1 cellular context compared by ENCODE assay signal in genomic region chr12:52907092-52907810, GRCh38.
A peak's percentile ranks its signal among the peaks of the same experiment; 100 is the strongest.
TF ChIP-seq lines count a peak whose summit lies in the region.

No MANE protein-coding gene starts in this region.

TF ChIP-seq in K562, 482 proteins besides CTCF, POLR2A, EP300 and RAD21 (continues in another document):
- TF ChIP-seq ZBTB8A (IDR thresholded peaks at IDR 0.05; ENCODE audit: partially characterized antibody), result no peak
- TF ChIP-seq TAF1 (IDR thresholded peaks at IDR 0.05; ENCODE audit: control insufficient read depth, extremely low read depth, insufficient read depth, low read length, severe bottlenecking), result peak; percentile 20
- TF ChIP-seq ZFP30 (CRISPR knock-in tag; IDR thresholded peaks at IDR 0.05; ENCODE audit: borderline replicate concordance), result no peak
- TF ChIP-seq NFIC (IDR thresholded peaks at IDR 0.05), result peak; percentile 97
- no peak for TF ChIP-seq POLR3G (IDR thresholded peaks at IDR 0.05; ENCODE audit: extremely low read depth, insufficient read length, insufficient replicate concordance)
- no peak for TF ChIP-seq C11orf30 (IDR thresholded peaks at IDR 0.05; ENCODE audit: low read depth)
- TF ChIP-seq CEBPG (CRISPR knock-in tag; IDR thresholded peaks at IDR 0.05), result no peak
- no peak for TF ChIP-seq CEBPG (tag; conservative IDR thresholded peaks at IDR 0.05 in 1 of 2, IDR thresholded peaks at IDR 0.05 in 1 of 2)
- peak; percentile 22; the same call in 1 of the 2 replicates for TF ChIP-seq TEAD2 (tag; IDR thresholded peaks at IDR 0.05)
- no peak for TF ChIP-seq COPS2 (conservative IDR thresholded peaks at IDR 0.05)
- TF ChIP-seq CREM (IDR thresholded peaks at IDR 0.05; ENCODE audit: low read depth), result peak; percentile 23; the same call in 1 of the 2 replicates
- TF ChIP-seq NFYB (IDR thresholded peaks at IDR 0.05; ENCODE audit: extremely low read depth, insufficient read length), result no peak
- 0 out of 2 replicates have a peak, but pooled peaks have one; percentile 44 for TF ChIP-seq MYNN (IDR thresholded peaks at IDR 0.05)
- TF ChIP-seq MYNN (CRISPR knock-in tag; IDR thresholded peaks at IDR 0.05), result no peak
- peak; percentile 26; the same call in 1 of the 2 replicates for TF ChIP-seq CXXC5 (CRISPR knock-in tag; IDR thresholded peaks at IDR 0.05)
- no peak for TF ChIP-seq ZNF23 (CRISPR knock-in tag; IDR thresholded peaks at IDR 0.05)
- peak; percentile 10; the same call in 1 of the 2 replicates for TF ChIP-seq FOSL1 (tag; conservative IDR thresholded peaks at IDR 0.05)
- TF ChIP-seq, protein P1, sequence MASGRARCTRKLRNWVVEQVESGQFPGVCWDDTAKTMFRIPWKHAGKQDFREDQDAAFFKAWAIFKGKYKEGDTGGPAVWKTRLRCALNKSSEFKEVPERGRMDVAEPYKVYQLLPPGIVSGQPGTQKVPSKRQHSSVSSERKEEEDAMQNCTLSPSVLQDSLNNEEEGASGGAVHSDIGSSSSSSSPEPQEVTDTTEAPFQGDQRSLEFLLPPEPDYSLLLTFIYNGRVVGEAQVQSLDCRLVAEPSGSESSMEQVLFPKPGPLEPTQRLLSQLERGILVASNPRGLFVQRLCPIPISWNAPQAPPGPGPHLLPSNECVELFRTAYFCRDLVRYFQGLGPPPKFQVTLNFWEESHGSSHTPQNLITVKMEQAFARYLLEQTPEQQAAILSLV (tag; IDR thresholded peaks at IDR 0.05), result no peak
- TF ChIP-seq FOXK1 (CRISPR knock-in tag; IDR thresholded peaks at IDR 0.05; ENCODE audit: borderline replicate concordance), result 0 out of 2 replicates have a peak, but pooled peaks have one; percentile 30
- TF ChIP-seq DPF2 (IDR thresholded peaks at IDR 0.05), result 0 out of 2 replicates have a peak, but pooled peaks have one; percentile 46
- no peak for TF ChIP-seq SOX6 (IDR thresholded peaks at IDR 0.05)
- TF ChIP-seq ZC3H11A (IDR thresholded peaks at IDR 0.05; ENCODE audit: low read depth, low read length), result no peak
- no peak for TF ChIP-seq E4F1 (CRISPR knock-in tag; IDR thresholded peaks at IDR 0.05; ENCODE audit: borderline replicate concordance)
- no peak for TF ChIP-seq TOE1 (IDR thresholded peaks at IDR 0.05; ENCODE audit: borderline replicate concordance)
- TF ChIP-seq TOE1 (CRISPR knock-in tag; IDR thresholded peaks at IDR 0.05; ENCODE audit: borderline replicate concordance, low read depth), result no peak
- TF ChIP-seq, protein P2, sequence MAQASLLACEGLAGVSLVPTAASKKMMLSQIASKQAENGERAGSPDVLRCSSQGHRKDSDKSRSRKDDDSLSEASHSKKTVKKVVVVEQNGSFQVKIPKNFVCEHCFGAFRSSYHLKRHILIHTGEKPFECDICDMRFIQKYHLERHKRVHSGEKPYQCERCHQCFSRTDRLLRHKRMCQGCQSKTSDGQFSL (CRISPR knock-in tag; IDR thresholded peaks at IDR 0.05), result no peak
- TF ChIP-seq, protein P2 (tag; IDR thresholded peaks at IDR 0.05), result 0 out of 4 replicates have a peak, but pooled peaks of 1 of the 2 experiments have one; percentile 5
- TF ChIP-seq RBM34 (IDR thresholded peaks at IDR 0.05; ENCODE audit: borderline replicate concordance, insufficient read depth, low read length), result no peak
- 0 out of 4 replicates have a peak, but pooled peaks of 1 of the 2 experiments have one; percentile 34 for TF ChIP-seq TEAD1 (CRISPR knock-in tag; IDR thresholded peaks at IDR 0.05)
- TF ChIP-seq NFRKB (IDR thresholded peaks at IDR 0.05; ENCODE audit: low read depth), result peak; percentile 61; the same call in 1 of the 2 replicates
- TF ChIP-seq CHD1 (IDR thresholded peaks at IDR 0.05; ENCODE audit: low read length), result no peak
- TF ChIP-seq ZNF224 (CRISPR knock-in tag; IDR thresholded peaks at IDR 0.05), result no peak
- 0 out of 4 replicates have a peak, but pooled peaks of 1 of the 2 experiments have one; percentile 21 for TF ChIP-seq KDM4B (IDR thresholded peaks at IDR 0.05; ENCODE audit: borderline replicate concordance in 2 of 2, low read depth in 1 of 2)
- 0 out of 2 replicates have a peak, but pooled peaks have one; percentile 13 for TF ChIP-seq ATF4 (CRISPR knock-in tag; IDR thresholded peaks at IDR 0.05)
- TF ChIP-seq TCF3 (CRISPR knock-in tag; IDR thresholded peaks at IDR 0.05), result 0 out of 2 replicates have a peak, but pooled peaks have one; percentile 8
- TF ChIP-seq ZNF512 (tag; IDR thresholded peaks at IDR 0.05), result no peak
- TF ChIP-seq ZBTB43 (CRISPR knock-in tag; IDR thresholded peaks at IDR 0.05), result no peak
- TF ChIP-seq TBP (optimal IDR thresholded peaks at IDR 0.05; ENCODE audit: low read depth, low read length), result peak; percentile 37
- 0 out of 2 replicates have a peak, but pooled peaks have one; percentile 14 for TF ChIP-seq ZNF766 (CRISPR knock-in tag; conservative IDR thresholded peaks at IDR 0.05)
- TF ChIP-seq VEZF1 (CRISPR knock-in tag; IDR thresholded peaks at IDR 0.05), result peak; percentile 73
- no peak for TF ChIP-seq U2AF1 (optimal IDR thresholded peaks at IDR 0.05; ENCODE audit: low read depth, low read length)
- peak; percentile 70; the same call in 1 of the 2 replicates for TF ChIP-seq ETV1 (tag; conservative IDR thresholded peaks at IDR 0.05; ENCODE audit: low read depth)
- no peak for TF ChIP-seq ZSCAN29 (IDR thresholded peaks at IDR 0.05)
- TF ChIP-seq JUND (IDR thresholded peaks at IDR 0.05; ENCODE audit: borderline replicate concordance, low read depth, low read length), result 0 out of 2 replicates have a peak, but pooled peaks have one; percentile 7
- no peak; the same call in 1 of the 3 replicates for TF ChIP-seq JUND (tag; IDR thresholded peaks at IDR 0.05; ENCODE audit: borderline replicate concordance, low read depth, low read length)
- TF ChIP-seq, protein P3, sequence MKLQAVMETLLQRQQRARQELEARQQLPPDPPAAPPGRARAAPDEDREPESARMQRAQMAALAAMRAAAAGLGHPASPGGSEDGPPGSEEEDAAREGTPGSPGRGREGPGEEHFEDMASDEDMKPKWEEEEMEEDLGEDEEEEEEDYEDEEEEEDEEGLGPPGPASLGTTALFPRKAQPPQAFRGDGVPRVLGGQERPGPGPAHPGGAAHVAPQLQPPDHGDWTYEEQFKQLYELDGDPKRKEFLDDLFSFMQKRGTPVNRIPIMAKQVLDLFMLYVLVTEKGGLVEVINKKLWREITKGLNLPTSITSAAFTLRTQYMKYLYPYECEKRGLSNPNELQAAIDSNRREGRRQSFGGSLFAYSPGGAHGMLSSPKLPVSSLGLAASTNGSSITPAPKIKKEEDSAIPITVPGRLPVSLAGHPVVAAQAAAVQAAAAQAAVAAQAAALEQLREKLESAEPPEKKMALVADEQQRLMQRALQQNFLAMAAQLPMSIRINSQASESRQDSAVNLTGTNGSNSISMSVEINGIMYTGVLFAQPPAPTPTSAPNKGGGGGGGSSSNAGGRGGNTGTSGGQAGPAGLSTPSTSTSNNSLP (IDR thresholded peaks at IDR 0.05; ENCODE audit: borderline replicate concordance, low read depth, low read length), result no peak
- TF ChIP-seq CHAMP1 (IDR thresholded peaks at IDR 0.05), result no peak
- 0 out of 2 replicates have a peak, but pooled peaks have one; percentile 29 for TF ChIP-seq GTF2A2 (tag; IDR thresholded peaks at IDR 0.05)
- no peak for TF ChIP-seq TCF7L2 (IDR thresholded peaks at IDR 0.05; ENCODE audit: low read depth, low read length)
- TF ChIP-seq, protein P4, sequence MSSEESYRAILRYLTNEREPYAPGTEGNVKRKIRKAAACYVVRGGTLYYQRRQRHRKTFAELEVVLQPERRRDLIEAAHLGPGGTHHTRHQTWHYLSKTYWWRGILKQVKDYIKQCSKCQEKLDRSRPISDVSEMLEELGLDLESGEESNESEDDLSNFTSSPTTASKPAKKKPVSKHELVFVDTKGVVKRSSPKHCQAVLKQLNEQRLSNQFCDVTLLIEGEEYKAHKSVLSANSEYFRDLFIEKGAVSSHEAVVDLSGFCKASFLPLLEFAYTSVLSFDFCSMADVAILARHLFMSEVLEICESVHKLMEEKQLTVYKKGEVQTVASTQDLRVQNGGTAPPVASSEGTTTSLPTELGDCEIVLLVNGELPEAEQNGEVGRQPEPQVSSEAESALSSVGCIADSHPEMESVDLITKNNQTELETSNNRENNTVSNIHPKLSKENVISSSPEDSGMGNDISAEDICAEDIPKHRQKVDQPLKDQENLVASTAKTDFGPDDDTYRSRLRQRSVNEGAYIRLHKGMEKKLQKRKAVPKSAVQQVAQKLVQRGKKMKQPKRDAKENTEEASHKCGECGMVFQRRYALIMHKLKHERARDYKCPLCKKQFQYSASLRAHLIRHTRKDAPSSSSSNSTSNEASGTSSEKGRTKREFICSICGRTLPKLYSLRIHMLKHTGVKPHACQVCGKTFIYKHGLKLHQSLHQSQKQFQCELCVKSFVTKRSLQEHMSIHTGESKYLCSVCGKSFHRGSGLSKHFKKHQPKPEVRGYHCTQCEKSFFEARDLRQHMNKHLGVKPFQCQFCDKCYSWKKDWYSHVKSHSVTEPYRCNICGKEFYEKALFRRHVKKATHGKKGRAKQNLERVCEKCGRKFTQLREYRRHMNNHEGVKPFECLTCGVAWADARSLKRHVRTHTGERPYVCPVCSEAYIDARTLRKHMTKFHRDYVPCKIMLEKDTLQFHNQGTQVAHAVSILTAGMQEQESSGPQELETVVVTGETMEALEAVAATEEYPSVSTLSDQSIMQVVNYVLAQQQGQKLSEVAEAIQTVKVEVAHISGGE (CRISPR knock-in tag; IDR thresholded peaks at IDR 0.05), result no peak
